Comparison of ENCODE assay signal across 16 cellular contexts in the genomic region with DNA sequence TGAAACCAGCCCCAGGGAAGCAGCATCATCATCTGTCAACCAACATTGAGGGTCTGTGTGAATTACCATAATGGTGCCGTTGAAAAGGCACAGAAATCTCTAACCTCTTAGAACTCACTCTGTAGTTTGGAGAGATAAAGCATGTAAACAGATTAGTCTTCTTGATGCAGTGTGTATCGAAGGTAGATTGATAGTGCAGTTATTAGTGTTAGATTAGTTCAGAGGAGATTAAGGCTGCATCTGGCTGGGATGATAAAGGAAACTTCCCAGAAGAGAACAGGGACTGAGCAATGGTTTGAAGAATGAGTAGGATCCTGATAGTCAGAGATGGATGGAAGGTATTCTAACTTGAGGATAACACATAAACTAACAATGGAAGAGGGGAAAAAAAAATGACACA.
DNase-seq lines count a peak whose midpoint lies in the region; ATAC-seq and TF ChIP-seq lines count a peak whose summit lies in the region.
"Had no signal": no experiment of that assay in that cellular context is flagged by ENCODE, and none has a peak within 500 bp of the region (broad histone marks: within the 10 kb centered on the region; RNA-seq: fewer than 3 reads in every experiment).

No MANE protein-coding gene starts in this region.

- TF ChIP-seq EP300 in SK-N-SH (IDR thresholded peaks at IDR 0.05; ENCODE audit: borderline replicate concordance in 1 of 2, low read depth in 1 of 2, low read length in 1 of 2) = peak in 1 of 2 experiments; percentile 76; a peak in 2 of 4 replicates

- H3K36me3 ChIP-seq in SK-N-SH (replicated peaks in 1 of 2; ENCODE audit: control insufficient read depth in 1 of 2, insufficient read depth in 2 of 2, low read length in 1 of 2) = no peaks in the 10 kb centered on the region
- no peaks in the 10 kb centered on the region for H3K36me3 ChIP-seq in neuron (ENCODE audit: insufficient read depth, low read length)
- H3K36me3 ChIP-seq: HAP-1 had no signal

- H3F3A ChIP-seq in SK-N-SH (replicated peaks; ENCODE audit: insufficient read depth) = peaks cover 12% of the 10 kb centered on the region

- peak; percentile 76 for DNase-seq in NCI-H82 (lab: John Stamatoyannopoulos, UW)
- no peak for DNase-seq in SK-N-SH
- no peak for DNase-seq in stimulated activated naive CD4-positive, alpha-beta T cell treated with Interleukin-2 at 50 U/mL for 16 hours (lab: John Stamatoyannopoulos, UW)
- DNase-seq in NCI-H146 treated with DMSO at 0.1 percent for 48 hours (lab: John Stamatoyannopoulos, UW; ENCODE audit: unreplicated experiment) = no peak
- DNase-seq: C1 segment of cervical spinal cord; Calu3; CD4-positive, alpha-beta memory T cell; COR-L47; DMS153; DND-41; HFFc6 had no signal

- no peaks in the 10 kb centered on the region for H4K20me1 ChIP-seq in SK-N-SH (ENCODE audit: insufficient read depth)

- WGBS in SK-N-SH (ENCODE audit: low lambda C conversion rate) = 65% methylated on average over 2 of the region's 2 CpGs

- peaks cover 1 to 2% of the 10 kb centered on the region in 2 experiments; a peak in 2 of 4 replicates for H3K4me1 ChIP-seq in SK-N-SH (ENCODE audit: control insufficient read depth in 1 of 2, insufficient read depth in 2 of 2, low read depth in 1 of 2, low read length in 1 of 2)
- no peaks in the 10 kb centered on the region for H3K4me1 ChIP-seq in neuron (ENCODE audit: insufficient read depth, low read length)
- H3K4me1 ChIP-seq: HAP-1 had no signal

- no peak for TF ChIP-seq CTCF in SK-N-SH (IDR thresholded peaks at IDR 0.05)

- ATAC-seq in HG02981 (IDR thresholded peaks at IDR 0.05; ENCODE audit: unreplicated experiment) = no peak
- ATAC-seq: GM12878, GM23338 had no signal

- no peak overlapping the region for H3K4me3 ChIP-seq in SK-N-SH (ENCODE audit: low read depth in 2 of 2, low read length in 1 of 2)
- H3K4me3 ChIP-seq in neuron (ENCODE audit: low read length) = no peak overlapping the region
- H3K4me3 ChIP-seq: GM12878, GM23338, HAP-1 had no signal

- H2AFZ ChIP-seq in SK-N-SH (ENCODE audit: low read depth) = no peak overlapping the region
- peak overlapping the region; percentile 7 for H2AFZ ChIP-seq in neuron (ENCODE audit: low read depth, low read length)
- H2AFZ ChIP-seq: GM23338 had no signal

- H3K27me3 ChIP-seq in SK-N-SH (ENCODE audit: insufficient read depth) (no peaks in the 10 kb centered on the region), neuron (ENCODE audit: insufficient read depth, low read length) (no peaks in the 10 kb centered on the region)

- CTCF ChIA-PET in SK-N-SH (lab: Yijun Ruan, JAX) = no interaction called here

- POLR2A ChIA-PET in SK-N-SH (lab: Yijun Ruan, JAX) = no interaction called here

- H3K9me3 ChIP-seq in SK-N-SH = no peaks in the 10 kb centered on the region
- H3K9me3 ChIP-seq in neuron (ENCODE audit: low read length) = no peaks in the 10 kb centered on the region
- H3K9me3 ChIP-seq: HAP-1 had no signal

- H3K9ac ChIP-seq in SK-N-SH = no peak overlapping the region

- TF ChIP-seq RAD21 in SK-N-SH (IDR thresholded peaks at IDR 0.05; ENCODE audit: low read length) = no peak

- H3K4me2 ChIP-seq in SK-N-SH = no peak overlapping the region
- H3K4me2 ChIP-seq: GM23338 had no signal

- H3K27ac ChIP-seq in SK-N-SH (ENCODE audit: low read depth in 2 of 2, low read length in 1 of 2) = no peak overlapping the region

- H3K79me2 ChIP-seq in SK-N-SH (ENCODE audit: insufficient read depth) = no peaks in the 10 kb centered on the region

- no peaks in the 10 kb centered on the region for H3K9me2 ChIP-seq in SK-N-SH

TF ChIP-seq in SK-N-SH, 30 proteins besides CTCF, POLR2A, EP300 and RAD21:
- TF ChIP-seq CHD2 (IDR thresholded peaks at IDR 0.05; ENCODE audit: low read length, partially characterized antibody) (no peak), GATA2 (CRISPR knock-in tag; IDR thresholded peaks at IDR 0.05) (peak; percentile 35), RCOR1 (IDR thresholded peaks at IDR 0.05; ENCODE audit: low read length) (0 out of 2 replicates have a peak, but pooled peaks have one; percentile 41), EZH2phosphoT487 (IDR thresholded peaks at IDR 0.05; ENCODE audit: borderline replicate concordance, low read depth) (no peak)
